ENCODE assay signal across 8 cellular contexts in genomic region chr6:159679091-159680077, GRCh38. TPM values are rescaled to one million over a fixed set of nuclear protein-coding genes. Genes with fewer than 3 reads are reported as not detected.
A peak's percentile ranks its signal among the peaks of the same experiment; 100 is the strongest.
DNase-seq lines count a peak whose midpoint lies in the region; ATAC-seq and TF ChIP-seq lines count a peak whose summit lies in the region.

No MANE protein-coding gene starts in this region.

- ATAC-seq in HG02610 (IDR thresholded peaks at IDR 0.05; ENCODE audit: unreplicated experiment) (peak; percentile 61), GM19397 (IDR thresholded peaks at IDR 0.05; ENCODE audit: unreplicated experiment) (no peak)
- no peak for ATAC-seq in activated naive CD8-positive, alpha-beta T cell treated with anti-CD3 and anti-CD28 coated beads, Interleukin-2, amount 10 ng/mL, durations not matched to agents 7 days and 5 days (ENCODE audit: low read depth)
- no peak for ATAC-seq in CD8-positive, alpha-beta T cell

- H3K79me1 ChIP-seq in mesenchymal stem cell (replicated peaks; ENCODE audit: low read length, poor library complexity, severe bottlenecking): peaks cover 16% of the 10 kb centered on the region

- no peak overlapping the region for H4K8ac ChIP-seq in mesenchymal stem cell (ENCODE audit: low read length)

- peak overlapping the region in 1 of 2 experiments; percentile 48 for H3K18ac ChIP-seq in mesenchymal stem cell (ENCODE audit: low read depth in 1 of 2, low read length in 2 of 2)

- intact Hi-C loops in CD8-positive, alpha-beta T cell (cut with DNase I, micrococcal nuclease): loop anchor here (2.0 to 10.0 kb wide), 3 partner anchors 17 to 425 kb away; no protein-coding TSS in a partner anchor
- intact Hi-C loops in lower leg skin (cut with DNase I; ENCODE audit: low total_unique reads): no loop called here

- 2% methylated on average over 3 of the region's 5 CpGs for WGBS in mesenchymal stem cell
- 73 to 76% methylated on average over 5 of the region's 5 CpGs for WGBS in lower leg skin, 2 donors

- peak; percentile 70 for DNase-seq in ELR (ENCODE audit: low read depth)
- no peak for DNase-seq in activated naive CD8-positive, alpha-beta T cell treated with anti-CD3 and anti-CD28 coated beads, Interleukin-2, amount 10 ng/mL, durations not matched to agents 7 days and 5 days
- peak; percentile 85 for DNase-seq in mesenchymal stem cell
- DNase-seq in NCI-H774 (lab: John Stamatoyannopoulos, UW): no peak
- no peak for DNase-seq in CD8-positive, alpha-beta T cell
- no peak for DNase-seq in lower leg skin (ENCODE audit: low spot score in 2 of 2)

- H3K36me3 ChIP-seq in mesenchymal stem cell (ENCODE audit: control insufficient read depth in 1 of 2, insufficient read depth in 2 of 2, low read depth in 1 of 2, low read length in 2 of 2): peaks cover 18 to 75% of the 10 kb centered on the region in 2 experiments
- H3K36me3 ChIP-seq in CD8-positive, alpha-beta T cell (ENCODE audit: insufficient read depth, low read length): peaks cover 19% of the 10 kb centered on the region

- peaks cover 6% of the 10 kb centered on the region for H3K4me1 Mint-ChIP-seq in activated naive CD8-positive, alpha-beta T cell treated with anti-CD3 and anti-CD28 coated beads, Interleukin-2, amount 10 ng/mL, durations not matched to agents 7 days and 5 days
- H3K4me1 Mint-ChIP-seq in CD8-positive, alpha-beta T cell (ENCODE audit: low read depth): peaks cover 8% of the 10 kb centered on the region

- no peak for TF ChIP-seq CTCF in CD8-positive, alpha-beta T cell (IDR thresholded peaks at IDR 0.05)
- TF ChIP-seq CTCF in lower leg skin (IDR thresholded peaks at IDR 0.05): no peak

- no peak overlapping the region for H3K4me2 ChIP-seq in mesenchymal stem cell (ENCODE audit: low read length, poor library complexity, severe bottlenecking)

- H3K14ac ChIP-seq in mesenchymal stem cell (ENCODE audit: low read length in 2 of 2): no peak overlapping the region

- H3K9me3 ChIP-seq in mesenchymal stem cell (ENCODE audit: control insufficient read depth, low read length): no peaks in the 10 kb centered on the region
- H3K9me3 ChIP-seq in CD8-positive, alpha-beta T cell (ENCODE audit: low read length): no peaks in the 10 kb centered on the region

- no peak overlapping the region for H2BK15ac ChIP-seq in mesenchymal stem cell (ENCODE audit: low read depth, poor library complexity, severe bottlenecking)

- no peaks in the 10 kb centered on the region for H3K27me3 Mint-ChIP-seq in activated naive CD8-positive, alpha-beta T cell treated with anti-CD3 and anti-CD28 coated beads, Interleukin-2, amount 10 ng/mL, durations not matched to agents 7 days and 5 days
- H3K27me3 Mint-ChIP-seq in CD8-positive, alpha-beta T cell (ENCODE audit: low read depth): no peaks in the 10 kb centered on the region

- H3K4me3 ChIP-seq in mesenchymal stem cell (ENCODE audit: insufficient read depth in 1 of 2, low read depth in 1 of 2, low read length in 2 of 2) (no peak overlapping the region), lower leg skin (ENCODE audit: low read depth, poor library complexity, severe bottlenecking) (no peak overlapping the region)
- H3K4me3 ChIP-seq in CD8-positive, alpha-beta T cell (ENCODE audit: low read depth, low read length): no peak overlapping the region

- H2BK120ac ChIP-seq in mesenchymal stem cell (ENCODE audit: low read depth, low read length): no peak overlapping the region

- H3K9me3 Mint-ChIP-seq in activated naive CD8-positive, alpha-beta T cell treated with anti-CD3 and anti-CD28 coated beads, Interleukin-2, amount 10 ng/mL, durations not matched to agents 7 days and 5 days: peaks cover 4% of the 10 kb centered on the region
- no peaks in the 10 kb centered on the region for H3K9me3 Mint-ChIP-seq in CD8-positive, alpha-beta T cell

- no peak for TF ChIP-seq POLR2A in lower leg skin (IDR thresholded peaks at IDR 0.05)

- H2BK5ac ChIP-seq in mesenchymal stem cell (ENCODE audit: low read depth, low read length, poor library complexity, severe bottlenecking): no peak overlapping the region

- H3K27ac Mint-ChIP-seq in activated naive CD8-positive, alpha-beta T cell treated with anti-CD3 and anti-CD28 coated beads, Interleukin-2, amount 10 ng/mL, durations not matched to agents 7 days and 5 days: peak overlapping the region; percentile 1
- H3K27ac Mint-ChIP-seq in CD8-positive, alpha-beta T cell: no peak overlapping the region

- peaks cover 24% of the 10 kb centered on the region for H3K36me3 Mint-ChIP-seq in activated naive CD8-positive, alpha-beta T cell treated with anti-CD3 and anti-CD28 coated beads, Interleukin-2, amount 10 ng/mL, durations not matched to agents 7 days and 5 days
- peaks cover 54% of the 10 kb centered on the region for H3K36me3 Mint-ChIP-seq in CD8-positive, alpha-beta T cell

- H4K91ac ChIP-seq in mesenchymal stem cell (ENCODE audit: low read length): no peak overlapping the region

- no peaks in the 10 kb centered on the region for H3K27me3 ChIP-seq in mesenchymal stem cell (ENCODE audit: control insufficient read depth in 1 of 2, insufficient read depth in 1 of 2, low read length in 2 of 2)
- H3K27me3 ChIP-seq in CD8-positive, alpha-beta T cell (ENCODE audit: insufficient read depth, low read length): no peaks in the 10 kb centered on the region

- CTCF ChIA-PET in CD8-positive, alpha-beta T cell (lab: Charles Lee): interaction anchor here (0.9 to 1.8 kb wide), 3 partner anchors 12 to 49 kb away, joined by 3 to 10 read pairs (median 5); no protein-coding TSS in a partner anchor

- no peak overlapping the region for H2AK5ac ChIP-seq in mesenchymal stem cell (ENCODE audit: low read length, severe bottlenecking)

- no peak overlapping the region for H3K4ac ChIP-seq in mesenchymal stem cell (ENCODE audit: low read depth in 1 of 2, low read length in 2 of 2)

- peak overlapping the region; percentile 68 for H3K27ac ChIP-seq in mesenchymal stem cell (ENCODE audit: low read length, poor library complexity, severe bottlenecking)
- no peak overlapping the region for H3K27ac ChIP-seq in CD8-positive, alpha-beta T cell (ENCODE audit: low read depth, low read length)

- peak overlapping the region; percentile 58 for H3K9ac ChIP-seq in mesenchymal stem cell (ENCODE audit: low read length)

- peaks cover 1% of the 10 kb centered on the region for H3K4me1 ChIP-seq in mesenchymal stem cell (ENCODE audit: control insufficient read depth, insufficient read depth, low read depth, low read length)
- no peaks in the 10 kb centered on the region for H3K4me1 ChIP-seq in CD8-positive, alpha-beta T cell (ENCODE audit: insufficient read depth, low read length)

- H3K23ac ChIP-seq in mesenchymal stem cell (ENCODE audit: low read length in 2 of 2): no peak overlapping the region

- H2BK12ac ChIP-seq in mesenchymal stem cell (ENCODE audit: low read length in 2 of 2): no peak overlapping the region

- POLR2A ChIA-PET in activated naive CD8-positive, alpha-beta T cell treated with anti-CD3 and anti-CD28 coated beads, Interleukin-2, amount 10 ng/mL, durations not matched to agents 7 days and 5 days (lab: Charles Lee): no interaction called here
- POLR2A ChIA-PET in CD8-positive, alpha-beta T cell (lab: Charles Lee): no interaction called here

- no peak overlapping the region for H3K4me3 Mint-ChIP-seq in activated naive CD8-positive, alpha-beta T cell treated with anti-CD3 and anti-CD28 coated beads, Interleukin-2, amount 10 ng/mL, durations not matched to agents 7 days and 5 days
- H3K4me3 Mint-ChIP-seq in CD8-positive, alpha-beta T cell: no peak overlapping the region

- no peak overlapping the region for H2AFZ ChIP-seq in mesenchymal stem cell (ENCODE audit: low read depth, low read length)

RNA-seq across cellular contexts. Expression of gene SOD2, which starts 13.7 kb away (rescaled TPM):
- 10 to 100 TPM; 68.4 to 72.1 TPM for total RNA-seq in activated naive CD8-positive, alpha-beta T cell treated with anti-CD3 and anti-CD28 coated beads, Interleukin-2, amount 10 ng/mL, durations not matched to agents 7 days and 5 days
- polyA plus RNA-seq in mesenchymal stem cell (2013, experiment 1 of 2): 86.6 TPM
- 89.2 TPM for polyA plus RNA-seq in mesenchymal stem cell (2013, experiment 2 of 2)
- 10 to 100 TPM; 99.1 to 99.6 TPM for total RNA-seq in CD8-positive, alpha-beta T cell
- total RNA-seq in lower leg skin: 100 to 1,000 TPM; 117 to 280 (median 190) TPM

RNA-seq across cellular contexts. Expression of gene WTAP, which starts 47.9 kb away (rescaled TPM):
- total RNA-seq in activated naive CD8-positive, alpha-beta T cell treated with anti-CD3 and anti-CD28 coated beads, Interleukin-2, amount 10 ng/mL, durations not matched to agents 7 days and 5 days: 100 to 1,000 TPM; 127 to 129 TPM
- polyA plus RNA-seq in mesenchymal stem cell (2013, experiment 1 of 2): 66.5 TPM
- 69.2 TPM for polyA plus RNA-seq in mesenchymal stem cell (2013, experiment 2 of 2)
- 100 to 1,000 TPM; 224 to 226 TPM for total RNA-seq in CD8-positive, alpha-beta T cell
- total RNA-seq in lower leg skin: 10 to 100 TPM; 57.8 to 76.7 (median 67.9) TPM

Comparison
In these comparisons a context has a peak if more than half of its experiments do, and no peak if none do; other contexts are left out.
1. DNase-seq: peak in ELR (single experiment) and mesenchymal stem cell (single experiment); none in activated naive CD8-positive, alpha-beta T cell treated with anti-CD3 and anti-CD28 coated beads, Interleukin-2, amount 10 ng/mL, durations not matched to agents 7 days and 5 days (single experiment), NCI-H774 (single experiment), CD8-positive, alpha-beta T cell (0 of 7) and lower leg skin (0 of 2).